Comparison of ENCODE assay signal across 13 cellular contexts in the genomic region with DNA sequence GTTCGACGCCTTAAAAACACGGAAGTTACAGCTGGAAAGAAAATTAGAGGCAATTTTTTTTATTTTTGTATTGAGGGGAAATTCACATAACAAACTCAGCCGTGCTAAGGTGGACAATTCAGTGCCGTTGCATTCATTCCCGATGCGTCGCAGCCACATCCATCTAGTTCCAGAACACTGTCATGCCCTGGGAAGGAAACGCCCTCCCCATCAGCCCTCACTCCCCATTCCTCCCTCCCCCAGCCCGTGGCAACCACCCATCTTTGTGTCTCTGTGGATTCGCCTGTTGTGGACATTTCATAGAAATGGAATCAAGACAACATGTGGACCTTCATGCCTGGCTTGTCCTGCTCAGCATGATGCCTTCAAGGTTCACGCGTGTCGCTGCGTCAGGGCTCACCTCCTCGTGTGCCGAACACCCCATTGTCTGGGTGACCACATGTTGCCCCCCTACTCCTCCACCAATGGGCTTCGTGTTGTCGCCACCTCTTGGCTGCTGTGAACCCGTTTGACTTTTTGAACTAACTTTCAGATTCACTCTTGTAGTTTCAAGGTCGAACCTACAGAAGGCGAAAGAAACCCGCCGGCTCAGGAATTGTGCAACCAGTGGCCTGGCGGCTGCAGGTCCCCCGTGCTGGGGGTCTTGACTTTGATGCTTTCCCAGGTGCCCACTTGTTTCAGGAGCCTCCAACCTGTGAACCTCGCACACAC. TPM values are rescaled to one million over a fixed set of nuclear protein-coding genes. Genes with fewer than 3 reads are reported as not detected.
DNase-seq lines count a peak whose midpoint lies in the region; ATAC-seq and TF ChIP-seq lines count a peak whose summit lies in the region.
"Had no signal": no experiment of that assay in that cellular context is flagged by ENCODE, and none has a peak within 500 bp of the region (broad histone marks: within the 10 kb centered on the region; RNA-seq: fewer than 3 reads in every experiment).

No MANE protein-coding gene starts in this region.

- H3K4me1 ChIP-seq in foreskin keratinocyte = peaks cover 6% of the 10 kb centered on the region
- H3K4me1 ChIP-seq in testis = no peaks in the 10 kb centered on the region

- H3K9me3 ChIP-seq in testis = no peaks in the 10 kb centered on the region
- H3K9me3 ChIP-seq: esophagus squamous epithelium had no signal

- no peak for TF ChIP-seq CTCF in AG10803 (conservative IDR thresholded peaks at IDR 0.05; ENCODE audit: low read length)
- peak; percentile 10 for TF ChIP-seq CTCF in GM12865 (IDR thresholded peaks at IDR 0.05; ENCODE audit: insufficient read depth, low read depth, low read length, missing control alignments)
- peak; percentile 13 for TF ChIP-seq CTCF in foreskin keratinocyte (conservative IDR thresholded peaks at IDR 0.05)
- no peak for TF ChIP-seq CTCF in testis (IDR thresholded peaks at IDR 0.05)

- no peaks in the 10 kb centered on the region for H3K36me3 ChIP-seq in testis (ENCODE audit: low read depth, missing control alignments)

- TF ChIP-seq POLR2A in testis (IDR thresholded peaks at IDR 0.05) = no peak

- intact Hi-C loops in testis (cut with DNase I; ENCODE audit: low total_unique reads) = no loop called here

- H3K4me3 ChIP-seq in AG10803 (ENCODE audit: low read length) (no peak overlapping the region), GM12865 (ENCODE audit: low read depth, low read length) (no peak overlapping the region), testis (no peak overlapping the region)
- H3K4me3 ChIP-seq: esophagus squamous epithelium, smooth muscle cell had no signal

- DNase-seq in AG10803 (ENCODE audit: low read depth) (peak; percentile 19), GM12865 (ENCODE audit: low read depth) (peak; percentile 32), foreskin keratinocyte (no peak), nucleus accumbens (lab: John Stamatoyannopoulos, UW) (no peak), NCI-H526 treated with DMSO at 0.1 percent for 48 hours (lab: John Stamatoyannopoulos, UW) (no peak), testis (no peak)
- peak; percentile 56 for DNase-seq in activated T-cell treated with anti-CD3 and anti-CD28 coated beads, Interleukin-2, amount 50 U/mL, for 48 hours
- DNase-seq: DMS 273 treated with DMSO at 0.1 percent for 48 hours, esophagus squamous epithelium, NCI-H146, NCI-H226, SHP77 treated with DMSO at 0.1 percent for 48 hours had no signal

- WGBS in testis, 2 donors = 86 to 87% methylated on average over 25 to 27 of the region's 27 CpGs

- no peaks in the 10 kb centered on the region for H3K27me3 ChIP-seq in foreskin keratinocyte
- H3K27me3 ChIP-seq in testis = no peaks in the 10 kb centered on the region
- H3K27me3 ChIP-seq: esophagus squamous epithelium had no signal

- H3K27ac ChIP-seq in foreskin keratinocyte (no peak overlapping the region), testis (no peak overlapping the region)
- H3K27ac ChIP-seq: esophagus squamous epithelium had no signal

- ATAC-seq in foreskin keratinocyte = no peak

RNA-seq across cellular contexts. Expression of a gene that starts 17.4 kb away (rescaled TPM):
- total RNA-seq in foreskin keratinocyte (17.5 and 20.1 TPM in 2 replicates), testis (100 to 1,000 TPM in 1 of 2 donors, 10 to 100 TPM in 1; 93.7 to 102 TPM)
- polyA plus RNA-seq in foreskin keratinocyte (3.5 and 4.4 TPM in 2 replicates), testis (ENCODE audit: insufficient read depth, low read depth, low replicate concordance) (44.1 TPM)

RNA-seq across cellular contexts. Expression of a gene that starts 36.4 kb away (rescaled TPM):
- total RNA-seq in foreskin keratinocyte = 58.0 and 58.8 TPM in 2 replicates
- polyA plus RNA-seq in foreskin keratinocyte = 56.9 and 58.6 TPM in 2 replicates
- 10 to 100 TPM; 82.2 to 99.5 TPM for total RNA-seq in testis
- polyA plus RNA-seq in testis (ENCODE audit: insufficient read depth, low read depth, low replicate concordance) = 92.5 TPM

Comparison
In these comparisons a context has a peak if more than half of its experiments do, and no peak if none do; other contexts are left out.
1. DNase-seq: peak in AG10803 (single experiment), GM12865 (single experiment) and activated T-cell treated with anti-CD3 and anti-CD28 coated beads, Interleukin-2, amount 50 U/mL, for 48 hours (2 of 2); none in foreskin keratinocyte (0 of 2), nucleus accumbens (0 of 56), NCI-H526 treated with DMSO at 0.1 percent for 48 hours (single experiment) and testis (single experiment).
2. CTCF ChIP-seq: peak in GM12865 (single experiment) and foreskin keratinocyte (single experiment); none in AG10803 (single experiment) and testis (0 of 3).